Comparison of ENCODE assay signal across 8 cellular contexts in genomic region chr3:50364573-50365079, GRCh38. TPM values are rescaled to one million over a fixed set of nuclear protein-coding genes. Genes with fewer than 3 reads are reported as not detected.
A peak's percentile ranks its signal among the peaks of the same experiment; 100 is the strongest.
DNase-seq lines count a peak whose midpoint lies in the region; TF ChIP-seq lines count a peak whose summit lies in the region.

No MANE protein-coding gene starts in this region.

- peak overlapping the region; percentile 81 for H3K4me3 Mint-ChIP-seq in T-helper 2 cell treated with Interferon-gamma antibody and Interleukin-4, amounts not matched to agents 5 μg/mL and 100 μg/mL, for 36 hours

- H3K4me1 Mint-ChIP-seq in T-helper 2 cell treated with Interferon-gamma antibody and Interleukin-4, amounts not matched to agents 5 μg/mL and 100 μg/mL, for 36 hours (ENCODE audit: low read depth) = peaks cover 13% of the 10 kb centered on the region

- 22% methylated on average over 48 of the region's 48 CpGs for WGBS in thymus

- no peaks in the 10 kb centered on the region for H3K36me3 ChIP-seq in adipocyte (ENCODE audit: control insufficient read depth, insufficient read depth, low read length, severe bottlenecking)
- no peaks in the 10 kb centered on the region for H3K36me3 ChIP-seq in kidney epithelial cell (ENCODE audit: control insufficient read depth, insufficient read depth, low read length)
- no peaks in the 10 kb centered on the region for H3K36me3 ChIP-seq in thymus (ENCODE audit: control insufficient read depth, insufficient read depth)

- no peaks in the 10 kb centered on the region for H3K9me3 Mint-ChIP-seq in T-helper 2 cell treated with Interferon-gamma antibody and Interleukin-4, amounts not matched to agents 5 μg/mL and 100 μg/mL, for 36 hours

- no peak overlapping the region for H3K27ac ChIP-seq in thymus (ENCODE audit: low read depth)

- DNase-seq in T-helper 2 cell treated with Interferon-gamma antibody and Interleukin-4, amounts not matched to agents 5 μg/mL and 100 μg/mL, for 36 hours (ENCODE audit: low spot score) = no peak
- DNase-seq in T-helper 2 cell (no peak), adipocyte (ENCODE audit: low read depth) (no peak), kidney epithelial cell (ENCODE audit: low read depth) (no peak), iPS-NIHi7 (ENCODE audit: extremely low spot score) (no peak), NCI-H226 (no peak), DMS53 (lab: John Stamatoyannopoulos, UW) (no peak)

- TF ChIP-seq CTCF in kidney epithelial cell (IDR thresholded peaks at IDR 0.05; ENCODE audit: insufficient read depth, low read length, poor library complexity, severe bottlenecking) = no peak

- peak overlapping the region; percentile 70 for H3K9ac ChIP-seq in adipocyte (ENCODE audit: low read length)

- H3K27me3 Mint-ChIP-seq in T-helper 2 cell treated with Interferon-gamma antibody and Interleukin-4, amounts not matched to agents 5 μg/mL and 100 μg/mL, for 36 hours (ENCODE audit: low read depth) = no peaks in the 10 kb centered on the region

- peak overlapping the region; percentile 31 for H3K27ac Mint-ChIP-seq in T-helper 2 cell treated with Interferon-gamma antibody and Interleukin-4, amounts not matched to agents 5 μg/mL and 100 μg/mL, for 36 hours

- H3K4me3 ChIP-seq in adipocyte (ENCODE audit: low read length) (peak overlapping the region; percentile 68), kidney epithelial cell (ENCODE audit: low read depth, low read length) (peak overlapping the region; percentile 43), thymus (ENCODE audit: low read length) (peak overlapping the region; percentile 51)

- H3K4me1 ChIP-seq in adipocyte (ENCODE audit: control insufficient read depth, insufficient read depth, low read length) (peaks cover 2% of the 10 kb centered on the region), thymus (ENCODE audit: control insufficient read depth, insufficient read depth, low read length) (peaks cover 11% of the 10 kb centered on the region)

- no peaks in the 10 kb centered on the region for H3K36me3 Mint-ChIP-seq in T-helper 2 cell treated with Interferon-gamma antibody and Interleukin-4, amounts not matched to agents 5 μg/mL and 100 μg/mL, for 36 hours (ENCODE audit: low read depth)

- H3K27me3 ChIP-seq in adipocyte (replicated peaks; ENCODE audit: control insufficient read depth, insufficient read depth, low read length) (peaks cover 34% of the 10 kb centered on the region), kidney epithelial cell (ENCODE audit: control insufficient read depth, insufficient read depth, low read length) (peaks cover 10% of the 10 kb centered on the region), thymus (ENCODE audit: control insufficient read depth, insufficient read depth) (no peaks in the 10 kb centered on the region)

- H3K9me3 ChIP-seq in adipocyte (ENCODE audit: control insufficient read depth, low read length) = no peaks in the 10 kb centered on the region
- H3K9me3 ChIP-seq in thymus (ENCODE audit: control insufficient read depth) = no peaks in the 10 kb centered on the region

RNA-seq across cellular contexts. Expression of gene TMEM115, which starts 5.3 kb away (rescaled TPM):
- 82.5 and 90.0 TPM in 2 replicates for total RNA-seq in kidney epithelial cell
- 21.9 TPM for polyA plus RNA-seq in thymus

RNA-seq across cellular contexts. Expression of gene CYB561D2, which starts 14.0 kb away (rescaled TPM):
- 22.3 and 24.0 TPM in 2 replicates for total RNA-seq in kidney epithelial cell
- 28.5 TPM for polyA plus RNA-seq in thymus

RNA-seq across cellular contexts. Expression of gene NPRL2, which starts 14.1 kb away (rescaled TPM):
- 18.0 and 19.0 TPM in 2 replicates for total RNA-seq in kidney epithelial cell
- polyA plus RNA-seq in thymus = 24.5 TPM

RNA-seq across cellular contexts. Expression of gene ZMYND10, which starts 19.1 kb away (rescaled TPM):
- 1.7 TPM in 1 of 2 replicates, not detected in the other for total RNA-seq in kidney epithelial cell
- polyA plus RNA-seq in thymus = 5.5 TPM

RNA-seq across cellular contexts. Expression of gene RASSF1, which starts 24.0 kb away (rescaled TPM):
- 16.6 and 19.9 TPM in 2 replicates for total RNA-seq in kidney epithelial cell
- 40.3 TPM for polyA plus RNA-seq in thymus
